In the genomic region with DNA sequence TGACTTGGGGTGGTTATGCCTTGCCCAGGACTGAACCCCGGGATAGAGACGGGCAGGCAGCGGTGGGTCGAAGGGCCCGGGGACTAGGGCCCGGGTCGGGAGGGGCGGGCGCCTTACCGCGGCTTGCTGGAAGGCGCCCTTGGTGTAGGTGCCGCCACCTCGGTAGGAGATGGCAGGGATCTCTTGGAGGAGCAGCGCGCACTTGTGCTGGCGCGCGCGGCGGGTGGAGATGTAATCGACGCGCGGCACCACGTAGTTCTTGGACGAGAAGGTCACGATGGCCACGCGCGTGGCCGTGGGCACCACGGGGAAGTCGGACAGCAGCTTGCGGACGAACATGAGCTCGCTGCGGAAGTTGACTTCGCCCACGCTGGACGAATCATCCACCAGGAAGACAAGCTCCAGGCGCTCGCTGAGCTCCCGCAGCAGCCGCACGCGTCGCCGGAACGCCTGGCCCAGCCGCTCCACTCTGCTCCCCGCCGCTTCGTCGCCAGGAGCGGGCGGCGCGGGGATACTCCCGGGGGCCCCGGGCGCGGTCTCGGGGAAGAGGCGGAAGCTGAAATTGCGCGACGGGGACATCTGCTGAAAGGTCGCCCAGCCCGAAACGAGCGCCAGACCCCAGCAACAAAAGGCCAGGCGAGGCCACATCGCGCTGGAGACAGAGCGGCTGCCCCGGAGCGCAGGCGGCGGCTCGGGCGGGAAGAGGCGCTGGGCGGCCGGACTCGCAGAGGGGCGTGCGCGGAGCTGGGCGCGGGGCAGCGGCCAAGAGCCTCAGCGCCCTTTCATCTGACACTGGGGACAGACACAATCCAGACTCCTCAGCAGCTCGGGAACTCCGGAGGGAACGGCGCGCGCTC, we compare ENCODE assay signal across 2 cellular contexts.
TF ChIP-seq lines count a peak whose summit lies in the region.

A gene (minus strand): TSS at position 846 of the 857 bp plus-strand sequence. CDS start 198 bp downstream, at position 648.

TF ChIP-seq in HEK293, 187 proteins besides CTCF, POLR2A, EP300 and RAD21 (continued from another document):
- TF ChIP-seq, protein P1, sequence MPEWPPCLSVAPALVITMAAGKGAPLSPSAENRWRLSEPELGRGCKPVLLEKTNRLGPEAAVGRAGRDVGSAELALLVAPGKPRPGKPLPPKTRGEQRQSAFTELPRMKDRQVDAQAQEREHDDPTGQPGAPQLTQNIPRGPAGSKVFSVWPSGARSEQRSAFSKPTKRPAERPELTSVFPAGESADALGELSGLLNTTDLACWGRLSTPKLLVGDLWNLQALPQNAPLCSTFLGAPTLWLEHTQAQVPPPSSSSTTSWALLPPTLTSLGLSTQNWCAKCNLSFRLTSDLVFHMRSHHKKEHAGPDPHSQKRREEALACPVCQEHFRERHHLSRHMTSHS (tag by site-specific recombination; IDR thresholded peaks at IDR 0.05), result no peak
- TF ChIP-seq ZNF624 (tag by site-specific recombination; IDR thresholded peaks at IDR 0.05), result no peak
- TF ChIP-seq ZNF777 (tag by site-specific recombination; IDR thresholded peaks at IDR 0.05; ENCODE audit: borderline replicate concordance), result 0 out of 2 replicates have a peak, but pooled peaks have one; percentile 72
- TF ChIP-seq, protein P2, sequence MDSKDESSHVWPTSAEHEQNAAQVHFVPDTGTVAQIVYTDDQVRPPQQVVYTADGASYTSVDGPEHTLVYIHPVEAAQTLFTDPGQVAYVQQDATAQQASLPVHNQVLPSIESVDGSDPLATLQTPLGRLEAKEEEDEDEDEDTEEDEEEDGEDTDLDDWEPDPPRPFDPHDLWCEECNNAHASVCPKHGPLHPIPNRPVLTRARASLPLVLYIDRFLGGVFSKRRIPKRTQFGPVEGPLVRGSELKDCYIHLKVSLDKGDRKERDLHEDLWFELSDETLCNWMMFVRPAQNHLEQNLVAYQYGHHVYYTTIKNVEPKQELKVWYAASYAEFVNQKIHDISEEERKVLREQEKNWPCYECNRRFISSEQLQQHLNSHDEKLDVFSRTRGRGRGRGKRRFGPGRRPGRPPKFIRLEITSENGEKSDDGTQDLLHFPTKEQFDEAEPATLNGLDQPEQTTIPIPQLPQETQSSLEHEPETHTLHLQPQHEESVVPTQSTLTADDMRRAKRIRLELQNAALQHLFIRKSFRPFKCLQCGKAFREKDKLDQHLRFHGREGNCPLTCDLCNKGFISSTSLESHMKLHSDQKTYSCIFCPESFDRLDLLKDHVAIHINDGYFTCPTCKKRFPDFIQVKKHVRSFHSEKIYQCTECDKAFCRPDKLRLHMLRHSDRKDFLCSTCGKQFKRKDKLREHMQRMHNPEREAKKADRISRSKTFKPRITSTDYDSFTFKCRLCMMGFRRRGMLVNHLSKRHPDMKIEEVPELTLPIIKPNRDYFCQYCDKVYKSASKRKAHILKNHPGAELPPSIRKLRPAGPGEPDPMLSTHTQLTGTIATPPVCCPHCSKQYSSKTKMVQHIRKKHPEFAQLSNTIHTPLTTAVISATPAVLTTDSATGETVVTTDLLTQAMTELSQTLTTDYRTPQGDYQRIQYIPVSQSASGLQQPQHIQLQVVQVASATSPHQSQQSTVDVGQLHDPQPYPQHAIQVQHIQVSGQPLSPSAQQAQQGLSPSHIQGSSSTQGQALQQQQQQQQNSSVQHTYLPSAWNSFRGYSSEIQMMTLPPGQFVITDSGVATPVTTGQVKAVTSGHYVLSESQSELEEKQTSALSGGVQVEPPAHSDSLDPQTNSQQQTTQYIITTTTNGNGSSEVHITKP (tag by site-specific recombination; IDR thresholded peaks at IDR 0.05), result peak; percentile 69
- TF ChIP-seq ZFHX2 (tag by site-specific recombination; conservative IDR thresholded peaks at IDR 0.05), result peak; percentile 66
- no peak for TF ChIP-seq ZNF302 (tag by site-specific recombination; IDR thresholded peaks at IDR 0.05; ENCODE audit: low read depth)
- peak; percentile 26; the same call in 1 of the 2 replicates for TF ChIP-seq KLF8 (tag by site-specific recombination; IDR thresholded peaks at IDR 0.05)
- peak; percentile 86 for TF ChIP-seq ZBTB8A (tag by site-specific recombination; IDR thresholded peaks at IDR 0.05)
- TF ChIP-seq ZIC2 (tag by site-specific recombination; IDR thresholded peaks at IDR 0.05), result peak; percentile 21; the same call in 1 of the 2 replicates
- TF ChIP-seq ZNF501 (tag by site-specific recombination; IDR thresholded peaks at IDR 0.05), result peak; percentile 51
- TF ChIP-seq ZNF660 (tag by site-specific recombination; IDR thresholded peaks at IDR 0.05), result no peak
- TF ChIP-seq ZNF747 (tag by site-specific recombination; IDR thresholded peaks at IDR 0.05), result no peak

TF ChIP-seq in WTC11, 78 proteins besides CTCF, POLR2A, EP300 and RAD21 (continued from another document):
- TF ChIP-seq, protein P3, sequence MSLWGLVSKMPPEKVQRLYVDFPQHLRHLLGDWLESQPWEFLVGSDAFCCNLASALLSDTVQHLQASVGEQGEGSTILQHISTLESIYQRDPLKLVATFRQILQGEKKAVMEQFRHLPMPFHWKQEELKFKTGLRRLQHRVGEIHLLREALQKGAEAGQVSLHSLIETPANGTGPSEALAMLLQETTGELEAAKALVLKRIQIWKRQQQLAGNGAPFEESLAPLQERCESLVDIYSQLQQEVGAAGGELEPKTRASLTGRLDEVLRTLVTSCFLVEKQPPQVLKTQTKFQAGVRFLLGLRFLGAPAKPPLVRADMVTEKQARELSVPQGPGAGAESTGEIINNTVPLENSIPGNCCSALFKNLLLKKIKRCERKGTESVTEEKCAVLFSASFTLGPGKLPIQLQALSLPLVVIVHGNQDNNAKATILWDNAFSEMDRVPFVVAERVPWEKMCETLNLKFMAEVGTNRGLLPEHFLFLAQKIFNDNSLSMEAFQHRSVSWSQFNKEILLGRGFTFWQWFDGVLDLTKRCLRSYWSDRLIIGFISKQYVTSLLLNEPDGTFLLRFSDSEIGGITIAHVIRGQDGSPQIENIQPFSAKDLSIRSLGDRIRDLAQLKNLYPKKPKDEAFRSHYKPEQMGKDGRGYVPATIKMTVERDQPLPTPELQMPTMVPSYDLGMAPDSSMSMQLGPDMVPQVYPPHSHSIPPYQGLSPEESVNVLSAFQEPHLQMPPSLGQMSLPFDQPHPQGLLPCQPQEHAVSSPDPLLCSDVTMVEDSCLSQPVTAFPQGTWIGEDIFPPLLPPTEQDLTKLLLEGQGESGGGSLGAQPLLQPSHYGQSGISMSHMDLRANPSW (CRISPR knock-in tag; conservative IDR thresholded peaks at IDR 0.05; ENCODE audit: low read depth), result no peak
- no peak for TF ChIP-seq RELA (CRISPR knock-in tag; IDR thresholded peaks at IDR 0.05; ENCODE audit: borderline replicate concordance)
